In genomic region chr22:50517495-50518260, GRCh38 we compare ENCODE assay signal across 16 cellular contexts. TPM values are rescaled to one million over a fixed set of nuclear protein-coding genes. Genes with fewer than 3 reads are reported as not detected.
DNase-seq lines count a peak whose midpoint lies in the region; ATAC-seq and TF ChIP-seq lines count a peak whose summit lies in the region.
"Had no signal": no experiment of that assay in that cellular context is flagged by ENCODE, and none has a peak within 500 bp of the region (broad histone marks: within the 10 kb centered on the region; RNA-seq: fewer than 3 reads in every experiment).

No MANE protein-coding gene starts in this region.

- H3K36me3 ChIP-seq in SK-N-SH (replicated peaks in 1 of 2; ENCODE audit: control insufficient read depth in 1 of 2, insufficient read depth in 2 of 2, low read length in 1 of 2) (peaks cover 7 to 41% of the 10 kb centered on the region in 2 experiments), H7 (replicated peaks; ENCODE audit: control insufficient read depth, insufficient read depth, low read length) (peaks cover 4% of the 10 kb centered on the region), mesendoderm (ENCODE audit: control insufficient read depth, insufficient read depth, low read length) (peaks cover 5% of the 10 kb centered on the region)

- H4K5ac ChIP-seq in mesendoderm (ENCODE audit: low read length): no peak overlapping the region

- H3K4ac ChIP-seq in mesendoderm (ENCODE audit: low read depth, low read length): no peak overlapping the region

- WGBS in SK-N-SH (ENCODE audit: low lambda C conversion rate): 90% methylated on average over 18 of the region's 20 CpGs
- no CpG with 5 or more reads among the region's 20 CpGs for WGBS in mesendoderm (ENCODE audit: extremely low coverage, insufficient coverage, low lambda C conversion rate)

- POLR2A ChIA-PET in SK-N-SH (lab: Yijun Ruan, JAX): no interaction called here

- H3K4me1 Mint-ChIP-seq in chondrocyte (ENCODE audit: low read depth): no peaks in the 10 kb centered on the region
- H3K4me1 Mint-ChIP-seq: H9 had no signal

- no peak overlapping the region for H3K23ac ChIP-seq in mesendoderm (ENCODE audit: low read length)

- no peak overlapping the region for H2AK5ac ChIP-seq in mesendoderm (ENCODE audit: low read length)

- CTCF ChIA-PET in SK-N-SH (lab: Yijun Ruan, JAX): interaction anchor here (1.1 to 3.4 kb wide), 2 partner anchors 8 to 60 kb away, joined by 3 to 18 read pairs; partner anchors contain the start of genes CPT1B and SCO2

- no peaks in the 10 kb centered on the region for H3K9me3 ChIP-seq in SK-N-SH
- H3K9me3 ChIP-seq: BLaER1, Caco-2 had no signal

- no peak overlapping the region for H2BK5ac ChIP-seq in mesendoderm (ENCODE audit: low read length)

- H3K27ac Mint-ChIP-seq in chondrocyte (ENCODE audit: unreplicated experiment): no peak overlapping the region

- peaks cover 44% of the 10 kb centered on the region for H3K79me2 ChIP-seq in SK-N-SH (ENCODE audit: insufficient read depth)
- H3K79me2 ChIP-seq in mesendoderm (ENCODE audit: control insufficient read depth, insufficient read depth, low read length): peaks cover 21% of the 10 kb centered on the region

- H3K27ac ChIP-seq in SK-N-SH (ENCODE audit: low read depth in 2 of 2, low read length in 1 of 2) (no peak overlapping the region), mesendoderm (ENCODE audit: low read depth, low read length) (no peak overlapping the region)
- H3K27ac ChIP-seq: 22Rv1, BLaER1, HL-60 had no signal

- H3K27me3 ChIP-seq in SK-N-SH (ENCODE audit: insufficient read depth) (no peaks in the 10 kb centered on the region), H7 (ENCODE audit: control insufficient read depth, insufficient read depth, low read length) (no peaks in the 10 kb centered on the region), mesendoderm (ENCODE audit: insufficient read depth, low read length, poor library complexity) (no peaks in the 10 kb centered on the region)
- H3K27me3 ChIP-seq: BLaER1 had no signal

- TF ChIP-seq RAD21 in SK-N-SH (IDR thresholded peaks at IDR 0.05; ENCODE audit: low read length): no peak

- no peak overlapping the region for H2BK15ac ChIP-seq in mesendoderm (replicated peaks; ENCODE audit: low read depth)

- H3K4me1 ChIP-seq in SK-N-SH (ENCODE audit: control insufficient read depth in 1 of 2, insufficient read depth in 2 of 2, low read depth in 1 of 2, low read length in 1 of 2) (no peaks in the 10 kb centered on the region), mesendoderm (ENCODE audit: control insufficient read depth, low read depth, low read length) (no peaks in the 10 kb centered on the region)
- H3K4me1 ChIP-seq: Caco-2 had no signal

- H3K9me3 Mint-ChIP-seq in chondrocyte (ENCODE audit: low read depth): no peaks in the 10 kb centered on the region
- H3K9me3 Mint-ChIP-seq: CD8-positive, alpha-beta memory T cell; H9 had no signal

- H3K79me1 ChIP-seq in mesendoderm (ENCODE audit: low read length): peaks cover 15% of the 10 kb centered on the region

- H3K4me2 ChIP-seq in SK-N-SH: no peak overlapping the region
- no peak overlapping the region for H3K4me2 ChIP-seq in mesendoderm (ENCODE audit: low read length)
- H3K4me2 ChIP-seq: BLaER1 had no signal

- DNase-seq in SK-N-SH: peak; percentile 14
- peak; percentile 69 for DNase-seq in H7
- DNase-seq in chondrocyte (ENCODE audit: low spot score): peak; percentile 82
- peak; percentile 5 for DNase-seq in mesendoderm
- DNase-seq in cortex of kidney (lab: John Stamatoyannopoulos, UW): no peak
- DNase-seq in AG20443 (ENCODE audit: low spot score): no peak
- DNase-seq: AML-193; CD8-positive, alpha-beta memory T cell; DMS53; H9 had no signal

- H3K4me3 ChIP-seq in SK-N-SH (ENCODE audit: low read depth in 2 of 2, low read length in 1 of 2) (no peak overlapping the region), H7 (ENCODE audit: insufficient read depth, low read depth, low read length) (no peak overlapping the region), mesendoderm (ENCODE audit: low read length) (no peak overlapping the region)
- H3K4me3 ChIP-seq: BLaER1 had no signal

- H3K4me3 Mint-ChIP-seq in chondrocyte (ENCODE audit: unreplicated experiment): no peak overlapping the region
- H3K4me3 Mint-ChIP-seq: CD8-positive, alpha-beta memory T cell; H9 had no signal

- H3K27me3 Mint-ChIP-seq in chondrocyte (ENCODE audit: low read depth): no peaks in the 10 kb centered on the region
- H3K27me3 Mint-ChIP-seq: CD8-positive, alpha-beta memory T cell had no signal

- H3K9me2 ChIP-seq in SK-N-SH: no peaks in the 10 kb centered on the region

- no peak overlapping the region for H2BK120ac ChIP-seq in mesendoderm (ENCODE audit: low read depth, low read length)

- peaks cover 8% of the 10 kb centered on the region for H3K36me3 Mint-ChIP-seq in chondrocyte (ENCODE audit: low read depth)

- TF ChIP-seq CTCF in SK-N-SH (IDR thresholded peaks at IDR 0.05) (no peak), chondrocyte (IDR thresholded peaks at IDR 0.05) (no peak)

- H3K18ac ChIP-seq in mesendoderm (ENCODE audit: low read length): no peak overlapping the region

- H3F3A ChIP-seq in SK-N-SH (replicated peaks; ENCODE audit: insufficient read depth): no peaks in the 10 kb centered on the region

- no peak overlapping the region for H3K56ac ChIP-seq in mesendoderm (ENCODE audit: low read length)

- 0 out of 2 replicates have a peak, but pooled peaks cover 2% of the 10 kb centered on the region for H4K20me1 ChIP-seq in SK-N-SH (ENCODE audit: insufficient read depth)

- TF ChIP-seq EP300 in SK-N-SH (IDR thresholded peaks at IDR 0.05; ENCODE audit: borderline replicate concordance in 1 of 2, low read depth in 1 of 2, low read length in 1 of 2): no peak

- no peak overlapping the region for H4K8ac ChIP-seq in mesendoderm (ENCODE audit: low read depth, low read length)

- H3K9ac ChIP-seq in SK-N-SH (no peak overlapping the region), mesendoderm (ENCODE audit: low read length) (no peak overlapping the region)

- H2AFZ ChIP-seq in SK-N-SH (ENCODE audit: low read depth): no peak overlapping the region

- ATAC-seq in SK-N-SH treated with all-trans-retinoic acid at 6 μM for 48 hours (no peak), HG03571 (IDR thresholded peaks at IDR 0.05; ENCODE audit: unreplicated experiment) (no peak)

TF ChIP-seq in SK-N-SH, 30 proteins besides CTCF, POLR2A, EP300 and RAD21 (continues in another document):
- no peak for TF ChIP-seq NFIC (IDR thresholded peaks at IDR 0.05; ENCODE audit: borderline replicate concordance)
- no peak for TF ChIP-seq TCF12 (IDR thresholded peaks at IDR 0.05)
- no peak for TF ChIP-seq MXI1 (IDR thresholded peaks at IDR 0.05; ENCODE audit: low read depth, low read length)
- no peak for TF ChIP-seq JUND (IDR thresholded peaks at IDR 0.05)
- no peak for TF ChIP-seq RXRA (IDR thresholded peaks at IDR 0.05; ENCODE audit: borderline replicate concordance, low read depth)

TF ChIP-seq in SK-N-SH treated with all-trans-retinoic acid at 6 μM for 48 hours, 23 proteins besides CTCF, POLR2A, EP300 and RAD21 (continues in another document):
- TF ChIP-seq SNAI2 (CRISPR knock-in tag; IDR thresholded peaks at IDR 0.05) (no peak), CSDC2 (CRISPR knock-in tag; IDR thresholded peaks at IDR 0.05) (no peak), ZFP3 (CRISPR knock-in tag; IDR thresholded peaks at IDR 0.05) (no peak), PPARA (CRISPR knock-in tag; IDR thresholded peaks at IDR 0.05; ENCODE audit: borderline replicate concordance) (no peak), TOX (CRISPR knock-in tag; IDR thresholded peaks at IDR 0.05; ENCODE audit: borderline replicate concordance) (no peak)

RNA-seq across cellular contexts. Expression of gene SCO2, which starts 7.7 kb away (rescaled TPM):
- 3.2 and 4.0 TPM in 2 replicates for polyA plus RNA-seq in SK-N-SH (2012; rRNA removed)
- polyA plus RNA-seq in SK-N-SH (2012; cell fraction: cytosol; rRNA removed): 0.82 and 1.5 TPM in 2 replicates
- 2.6 and 2.9 TPM in 2 replicates for polyA plus RNA-seq in SK-N-SH (2012; cell fraction: nucleus; rRNA removed)
- total RNA-seq in H7 (2014; rRNA removed; shearing (Covaris generic)): 1.2 TPM in 1 of 2 replicates, not detected in the other
- total RNA-seq in chondrocyte: 4.4 to 5.4 TPM in 2 of 3 replicates, not detected in the other
- polyA plus RNA-seq in mesendoderm (2013, experiment 1 of 2): 0.21 TPM
- not detected for polyA plus RNA-seq in mesendoderm (2013, experiment 2 of 2)

RNA-seq across cellular contexts. Expression of gene NCAPH2, which starts 9.7 kb away (rescaled TPM):
- polyA plus RNA-seq in SK-N-SH (2012; rRNA removed): 21.1 and 22.4 TPM in 2 replicates
- 8.0 and 12.9 TPM in 2 replicates for polyA plus RNA-seq in SK-N-SH (2012; cell fraction: cytosol; rRNA removed)
- polyA plus RNA-seq in SK-N-SH (2012; cell fraction: nucleus; rRNA removed): 54.6 and 65.2 TPM in 2 replicates
- total RNA-seq in H7 (2014; rRNA removed; shearing (Covaris generic)): 74.1 and 86.5 TPM in 2 replicates
- total RNA-seq in chondrocyte: 37.4 to 51.2 TPM (median 38.9 TPM) in 3 replicates
- polyA plus RNA-seq in mesendoderm (2013, experiment 1 of 2): 26.9 TPM
- polyA plus RNA-seq in mesendoderm (2013, experiment 2 of 2): 27.3 TPM

RNA-seq across cellular contexts. Expression of gene LMF2, which starts 10.2 kb away (rescaled TPM):
- 34.3 and 42.8 TPM in 2 replicates for polyA plus RNA-seq in SK-N-SH (2012; rRNA removed)
- 5.5 and 11.9 TPM in 2 replicates for polyA plus RNA-seq in SK-N-SH (2012; cell fraction: cytosol; rRNA removed)
- 235 and 240 TPM in 2 replicates for polyA plus RNA-seq in SK-N-SH (2012; cell fraction: nucleus; rRNA removed)
- total RNA-seq in H7 (2014; rRNA removed; shearing (Covaris generic)): 19.0 and 28.1 TPM in 2 replicates
- 111 to 124 TPM (median 120 TPM) in 3 replicates for total RNA-seq in chondrocyte
- 21.1 TPM for polyA plus RNA-seq in mesendoderm (2013, experiment 1 of 2)
- 20.8 TPM for polyA plus RNA-seq in mesendoderm (2013, experiment 2 of 2)

RNA-seq across cellular contexts. Expression of gene TYMP, which starts 12.1 kb away (rescaled TPM):
- 1.1 and 1.7 TPM in 2 replicates for polyA plus RNA-seq in SK-N-SH (2012; rRNA removed)
- polyA plus RNA-seq in SK-N-SH (2012; cell fraction: cytosol; rRNA removed): 0.45 and 0.62 TPM in 2 replicates
- 5.0 and 11.0 TPM in 2 replicates for polyA plus RNA-seq in SK-N-SH (2012; cell fraction: nucleus; rRNA removed)
- total RNA-seq in H7 (2014; rRNA removed; shearing (Covaris generic)): 0.55 and 1.1 TPM in 2 replicates
- total RNA-seq in chondrocyte: 12.5 to 39.5 TPM (median 39.3 TPM) in 3 replicates
- polyA plus RNA-seq in mesendoderm (2013, experiment 1 of 2): 0.24 TPM
- polyA plus RNA-seq in mesendoderm (2013, experiment 2 of 2): 0.28 TPM

RNA-seq across cellular contexts. Expression of gene KLHDC7B, which starts 28.0 kb away (rescaled TPM):
- polyA plus RNA-seq in SK-N-SH (2012; rRNA removed): 0.03 and 0.07 TPM in 2 replicates
- 0.01 and 0.03 TPM in 2 replicates for polyA plus RNA-seq in SK-N-SH (2012; cell fraction: cytosol; rRNA removed)
- 0.37 and 0.38 TPM in 2 replicates for polyA plus RNA-seq in SK-N-SH (2012; cell fraction: nucleus; rRNA removed)
- not detected in 2 replicates for total RNA-seq in H7 (2014; rRNA removed; shearing (Covaris generic))
- 0.34 to 7.2 TPM (median 6.3 TPM) in 3 replicates for total RNA-seq in chondrocyte
- polyA plus RNA-seq in mesendoderm (2013, experiment 1 of 2): 0.07 TPM
- polyA plus RNA-seq in mesendoderm (2013, experiment 2 of 2): 0.04 TPM
- total RNA-seq: H9 had no signal

Comparison
In these comparisons a context has a peak if more than half of its experiments do, and no peak if none do; other contexts are left out.
1. DNase-seq: peak in SK-N-SH (single experiment), H7 (single experiment), chondrocyte (single experiment) and mesendoderm (single experiment); none in cortex of kidney (single experiment) and AG20443 (single experiment).